In genomic region chr19:18093439-18094161, GRCh38 we compare ENCODE assay signal across 1 cellular context.
TF ChIP-seq lines count a peak whose summit lies in the region.

No MANE protein-coding gene starts in this region.

TF ChIP-seq in HepG2, 621 proteins besides CTCF, POLR2A, EP300 and RAD21 (continued from another document and continues in another):
- TF ChIP-seq DZIP1 (CRISPR knock-in tag; IDR thresholded peaks at IDR 0.05) (no peak), ZNF770 (CRISPR knock-in tag; IDR thresholded peaks at IDR 0.05) (no peak), MAX (IDR thresholded peaks at IDR 0.05) (peak; percentile 54; the same call in 1 of the 2 replicates), USF2 (IDR thresholded peaks at IDR 0.05; ENCODE audit: low read depth, low read length) (peak; percentile 89), USF2 (CRISPR knock-in tag; IDR thresholded peaks at IDR 0.05; ENCODE audit: borderline replicate concordance) (peak; percentile 80; the same call in 1 of the 2 replicates), SNAI1 (CRISPR knock-in tag; IDR thresholded peaks at IDR 0.05; ENCODE audit: borderline replicate concordance) (no peak), RAD51 (IDR thresholded peaks at IDR 0.05; ENCODE audit: borderline replicate concordance) (peak; percentile 65; the same call in 1 of the 2 replicates), ZNF138 (CRISPR knock-in tag; IDR thresholded peaks at IDR 0.05; ENCODE audit: low read depth) (no peak), CSRNP1 (CRISPR knock-in tag; IDR thresholded peaks at IDR 0.05) (no peak), ETV6 (CRISPR knock-in tag; conservative IDR thresholded peaks at IDR 0.05) (no peak), CREM (IDR thresholded peaks at IDR 0.05) (no peak), CREM (CRISPR knock-in tag; IDR thresholded peaks at IDR 0.05) (no peak), GPN1 (CRISPR knock-in tag; IDR thresholded peaks at IDR 0.05; ENCODE audit: borderline replicate concordance) (no peak), ZNF652 (CRISPR knock-in tag; IDR thresholded peaks at IDR 0.05; ENCODE audit: borderline replicate concordance, low read depth) (no peak), ZNF512B (CRISPR knock-in tag; IDR thresholded peaks at IDR 0.05; ENCODE audit: borderline replicate concordance) (no peak), MIXL1 (CRISPR knock-in tag; IDR thresholded peaks at IDR 0.05) (no peak), NFE2 (CRISPR knock-in tag; IDR thresholded peaks at IDR 0.05) (no peak), SNAPC5 (CRISPR knock-in tag; IDR thresholded peaks at IDR 0.05; ENCODE audit: borderline replicate concordance) (no peak), ZBTB4 (CRISPR knock-in tag; IDR thresholded peaks at IDR 0.05; ENCODE audit: borderline replicate concordance) (no peak), PHF21A (CRISPR knock-in tag; IDR thresholded peaks at IDR 0.05) (no peak), ZFP90 (CRISPR knock-in tag; IDR thresholded peaks at IDR 0.05; ENCODE audit: borderline replicate concordance) (no peak), NFYB (CRISPR knock-in tag; IDR thresholded peaks at IDR 0.05) (peak; percentile 76), ZNF263 (CRISPR knock-in tag; IDR thresholded peaks at IDR 0.05) (no peak), ZNF614 (CRISPR knock-in tag; IDR thresholded peaks at IDR 0.05; ENCODE audit: borderline replicate concordance) (no peak), HOMEZ (CRISPR knock-in tag; IDR thresholded peaks at IDR 0.05; ENCODE audit: low read depth) (0 out of 2 replicates have a peak, but pooled peaks have one; percentile 17), CREBL2 (CRISPR knock-in tag; IDR thresholded peaks at IDR 0.05; ENCODE audit: borderline replicate concordance) (no peak), ZBTB2 (CRISPR knock-in tag; IDR thresholded peaks at IDR 0.05; ENCODE audit: low read depth) (no peak), TFDP1 (CRISPR knock-in tag; IDR thresholded peaks at IDR 0.05; ENCODE audit: borderline replicate concordance) (peak; percentile 63; the same call in 1 of the 2 replicates), TEAD3 (CRISPR knock-in tag; optimal IDR thresholded peaks at IDR 0.05; ENCODE audit: borderline replicate concordance) (peak; percentile 19), NFYC (CRISPR knock-in tag; IDR thresholded peaks at IDR 0.05) (peak; percentile 83), ZBTB25 (CRISPR knock-in tag; IDR thresholded peaks at IDR 0.05) (no peak), ETS1 (CRISPR knock-in tag; IDR thresholded peaks at IDR 0.05) (no peak)
